Comparison of ENCODE assay signal across 27 cellular contexts in the genomic region with DNA sequence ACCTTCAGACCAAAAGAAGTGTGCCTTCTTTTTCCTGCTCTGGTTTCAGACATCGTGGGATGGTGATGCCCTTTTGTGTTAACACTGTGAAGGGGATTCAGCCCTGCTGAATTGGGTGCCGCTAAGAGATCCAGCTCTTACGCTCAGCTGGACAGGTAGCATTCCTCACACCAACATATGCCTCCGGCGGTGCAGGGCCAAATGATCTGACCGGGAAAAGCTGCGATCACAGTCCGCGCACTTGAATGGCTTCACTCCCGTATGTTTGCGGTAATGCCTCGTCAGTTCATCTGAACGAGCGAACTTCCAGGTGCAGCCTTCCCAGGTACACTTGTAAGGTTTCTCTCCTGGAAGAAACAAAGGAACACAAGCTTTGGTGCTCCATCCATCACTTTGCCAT.
"Had no signal": no experiment of that assay in that cellular context is flagged by ENCODE, and none has a peak within 500 bp of the region (broad histone marks: within the 10 kb centered on the region; RNA-seq: fewer than 3 reads in every experiment).

No MANE protein-coding gene starts in this region.

- DNase-seq: natural killer cell; occipital lobe; ovary; psoas muscle; right cardiac atrium; right lobe of liver; sigmoid colon; small intestine; stimulated activated CD4-positive, alpha-beta T cell treated with anti-CD3 and anti-CD28 coated beads, Interleukin-15, amount 100 ng/mL, for 24 hours; stimulated activated CD4-positive, alpha-beta T cell treated with anti-CD3 and anti-CD28 coated beads, Interleukin-2, amount 100 ng/mL, for 24 hours; stimulated activated CD4-positive, alpha-beta T cell treated with anti-CD3 and anti-CD28 coated beads, Interleukin-2, amount 100 ng/mL, for 48 hours; stimulated activated CD4-positive, alpha-beta T cell treated with anti-CD3 and anti-CD28 coated beads, Interleukin-4, amount 100 ng/mL, for 24 hours; stimulated activated naive B cell treated with anti-CD40 and anti-IgM and Interleukin-4, amounts not matched to agents 10 μg/mL and 1 μg/mL and 100 μg/mL, for 72 hours; stimulated activated naive CD4-positive, alpha-beta T cell treated with Interleukin-2 at 50 U/mL for 16 hours; stomach; testis; tibial artery; transverse colon; upper lobe of left lung had no signal

- H3K36me3 ChIP-seq: neural progenitor cell, ovary had no signal

- H3K9me3 Mint-ChIP-seq: natural killer cell; nephron; neural progenitor cell; stimulated activated effector memory CD8-positive, alpha-beta T cell treated with anti-CD3 and anti-CD28 coated beads, Interleukin-12 subunit alpha, Interleukin-12 subunit beta, amount 100 ng/mL, for 72 hours; stimulated activated naive B cell treated with anti-CD40 and anti-IgM and Interleukin-4, amounts not matched to agents 10 μg/mL and 1 μg/mL and 100 μg/mL, for 72 hours; stimulated activated naive CD8-positive, alpha-beta T cell treated with anti-CD3 and anti-CD28 coated beads, Interleukin-15, Interleukin-2, amounts not matched to agents 100 ng/mL and 50 ng/mL, for 24 hours had no signal

- H3K27me3 Mint-ChIP-seq: progenitor cell of endocrine pancreas; stimulated activated naive B cell treated with anti-CD40 and anti-IgM and Interleukin-4, amounts not matched to agents 10 μg/mL and 1 μg/mL and 100 μg/mL, for 72 hours; stimulated activated naive CD8-positive, alpha-beta T cell treated with anti-CD3 and anti-CD28 coated beads, Interleukin-15, Interleukin-2, amounts not matched to agents 100 ng/mL and 50 ng/mL, for 24 hours had no signal

- H3K9me3 ChIP-seq: ovary, psoas muscle, right lobe of liver, sigmoid colon, stomach, suprapubic skin, testis, tibial artery, transverse colon, upper lobe of left lung, vagina had no signal

- H3K4me2 ChIP-seq: neural progenitor cell had no signal

- H3K27me3 ChIP-seq: neural progenitor cell, ovary, right lobe of liver, sigmoid colon, stomach, suprapubic skin, testis, tibial artery, transverse colon, upper lobe of left lung, vagina had no signal

- H3K27ac ChIP-seq: neural progenitor cell, ovary, parathyroid adenoma, psoas muscle, right lobe of liver, sigmoid colon, stomach, suprapubic skin, testis, tibial artery, transverse colon, upper lobe of left lung, vagina had no signal

- H3K4me3 Mint-ChIP-seq: natural killer cell; nephron; neural progenitor cell; stimulated activated effector memory CD8-positive, alpha-beta T cell treated with anti-CD3 and anti-CD28 coated beads, Interleukin-12 subunit alpha, Interleukin-12 subunit beta, amount 100 ng/mL, for 72 hours; stimulated activated naive B cell treated with anti-CD40 and anti-IgM and Interleukin-4, amounts not matched to agents 10 μg/mL and 1 μg/mL and 100 μg/mL, for 72 hours; stimulated activated naive CD8-positive, alpha-beta T cell treated with anti-CD3 and anti-CD28 coated beads, Interleukin-15, Interleukin-2, amounts not matched to agents 100 ng/mL and 50 ng/mL, for 24 hours had no signal

- H3K4me1 Mint-ChIP-seq: stimulated activated naive B cell treated with anti-CD40 and anti-IgM and Interleukin-4, amounts not matched to agents 10 μg/mL and 1 μg/mL and 100 μg/mL, for 72 hours had no signal

- H3K27ac Mint-ChIP-seq: natural killer cell; nephron; neural progenitor cell; progenitor cell of endocrine pancreas; stimulated activated effector memory CD8-positive, alpha-beta T cell treated with anti-CD3 and anti-CD28 coated beads, Interleukin-12 subunit alpha, Interleukin-12 subunit beta, amount 100 ng/mL, for 72 hours; stimulated activated naive B cell treated with anti-CD40 and anti-IgM and Interleukin-4, amounts not matched to agents 10 μg/mL and 1 μg/mL and 100 μg/mL, for 72 hours; stimulated activated naive CD8-positive, alpha-beta T cell treated with anti-CD3 and anti-CD28 coated beads, Interleukin-15, Interleukin-2, amounts not matched to agents 100 ng/mL and 50 ng/mL, for 24 hours had no signal

- H3K79me2 ChIP-seq: parathyroid adenoma had no signal

- H3K4me3 ChIP-seq: neural progenitor cell, ovary, psoas muscle, right lobe of liver, sigmoid colon, stomach, suprapubic skin, testis, tibial artery, transverse colon, upper lobe of left lung, vagina had no signal

- H3K9ac ChIP-seq: neural progenitor cell, parathyroid adenoma had no signal

- H3K4me1 ChIP-seq: parathyroid adenoma, psoas muscle, right lobe of liver, sigmoid colon, stomach, suprapubic skin, testis, tibial artery, transverse colon, upper lobe of left lung, vagina had no signal

- ATAC-seq: natural killer cell; psoas muscle; right cardiac atrium; right lobe of liver; stimulated activated effector memory CD8-positive, alpha-beta T cell treated with anti-CD3 and anti-CD28 coated beads, Interleukin-12 subunit alpha, Interleukin-12 subunit beta, amount 100 ng/mL, for 72 hours; stimulated activated naive B cell treated with anti-CD40 and anti-IgM and Interleukin-4, amounts not matched to agents 10 μg/mL and 1 μg/mL and 100 μg/mL, for 72 hours had no signal

- H2AFZ ChIP-seq: neural progenitor cell, parathyroid adenoma had no signal
